11 cellular contexts compared by ENCODE assay signal in the genomic region with DNA sequence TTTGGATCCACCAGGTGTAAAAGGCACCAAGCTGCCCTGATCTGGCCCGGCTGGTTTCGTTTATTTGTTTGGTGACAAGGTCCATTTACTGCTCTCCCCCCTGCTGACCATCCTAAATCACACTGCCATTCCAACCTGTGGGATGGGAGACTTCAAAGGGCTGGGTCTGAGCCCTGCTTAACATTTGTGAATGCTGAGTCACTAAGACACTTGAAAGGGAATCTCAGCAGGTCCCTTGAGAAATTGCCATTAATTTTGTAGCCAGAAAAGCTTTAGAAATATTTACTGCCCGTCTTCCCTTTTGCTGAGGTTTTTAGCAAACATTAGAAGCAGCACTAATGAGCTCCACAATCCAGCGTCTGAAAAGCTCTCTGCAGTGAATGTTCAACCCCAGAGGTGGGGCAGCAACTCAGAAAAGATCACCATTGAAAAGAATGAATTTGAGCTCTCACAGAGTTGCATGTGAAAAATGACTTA.
DNase-seq lines count a peak whose midpoint lies in the region; ATAC-seq and TF ChIP-seq lines count a peak whose summit lies in the region.
"Had no signal": no experiment of that assay in that cellular context is flagged by ENCODE, and none has a peak within 500 bp of the region (broad histone marks: within the 10 kb centered on the region; RNA-seq: fewer than 3 reads in every experiment).

No MANE protein-coding gene starts in this region.

- H3K4me3 Mint-ChIP-seq in T-helper 2 cell treated with Interferon-gamma antibody and Interleukin-4, amounts not matched to agents 5 μg/mL and 100 μg/mL, for 36 hours = no peak overlapping the region
- H3K4me3 Mint-ChIP-seq in natural killer cell = no peak overlapping the region
- H3K4me3 Mint-ChIP-seq: activated T-cell treated with anti-CD3 and anti-CD28 coated beads, Interleukin-2, amount 50 U/mL, for 4 hours had no signal

- peak overlapping the region; percentile 52 for H3K4me2 ChIP-seq in PC-3 (ENCODE audit: low read length)

- H3K4me1 ChIP-seq in PC-3 (ENCODE audit: insufficient read depth, low read length) = peaks cover 57% of the 10 kb centered on the region
- peaks cover 29% of the 10 kb centered on the region for H3K4me1 ChIP-seq in iPS-18a (ENCODE audit: control insufficient read depth, low read depth, low read length)
- H3K4me1 ChIP-seq in ovary (ENCODE audit: insufficient read depth) = no peaks in the 10 kb centered on the region

- CTCF ChIA-PET in PC-3 (lab: Charles Lee) = interaction anchor here (0.7 kb wide), 1 partner anchor 73 kb away, joined by 3 read pairs; no protein-coding TSS in a partner anchor

- H3K9me3 Mint-ChIP-seq in T-helper 2 cell treated with Interferon-gamma antibody and Interleukin-4, amounts not matched to agents 5 μg/mL and 100 μg/mL, for 36 hours = peaks cover 15% of the 10 kb centered on the region
- H3K9me3 Mint-ChIP-seq in natural killer cell = peaks cover 0 to 3% of the 10 kb centered on the region in 2 donors

- H3K27ac Mint-ChIP-seq in T-helper 2 cell treated with Interferon-gamma antibody and Interleukin-4, amounts not matched to agents 5 μg/mL and 100 μg/mL, for 36 hours = peak overlapping the region; percentile 39
- peak overlapping the region in 1 of 2 donors; percentile 38 for H3K27ac Mint-ChIP-seq in natural killer cell
- H3K27ac Mint-ChIP-seq: CD14-positive monocyte had no signal

- H3K27ac ChIP-seq in PC-3 (ENCODE audit: low read length) = peak overlapping the region; percentile 90
- H3K27ac ChIP-seq in iPS-18a (ENCODE audit: low read length) = peak overlapping the region; percentile 10
- H3K27ac ChIP-seq in ovary = no peak overlapping the region

- TF ChIP-seq EP300 in ovary (IDR thresholded peaks at IDR 0.05) = no peak

- no TSS peak for BruUV-seq in PC-3 (replicated peaks; lab: Mats Ljungman, UMichigan)

- peaks cover 29% of the 10 kb centered on the region for H3K4me1 Mint-ChIP-seq in T-helper 2 cell treated with Interferon-gamma antibody and Interleukin-4, amounts not matched to agents 5 μg/mL and 100 μg/mL, for 36 hours (ENCODE audit: low read depth)
- H3K4me1 Mint-ChIP-seq in natural killer cell = peaks cover 25 to 43% of the 10 kb centered on the region in 2 donors

- H3K9me2 ChIP-seq in PC-3 (replicated peaks; ENCODE audit: low read length) = no peaks in the 10 kb centered on the region

- H2AFZ ChIP-seq in PC-3 (ENCODE audit: low read length) = peak overlapping the region; percentile 54

- no peaks in the 10 kb centered on the region for H4K20me1 ChIP-seq in PC-3 (ENCODE audit: low read length)

- ATAC-seq in PC-3 (peak; percentile 92), natural killer cell (no peak), HG03439 (IDR thresholded peaks at IDR 0.05; ENCODE audit: unreplicated experiment) (no peak)
- ATAC-seq: activated T-cell treated with anti-CD3 and anti-CD28 coated beads, Interleukin-2, amount 50 U/mL, for 4 hours had no signal

- H3K27me3 ChIP-seq in PC-3 (ENCODE audit: low read length) = no peaks in the 10 kb centered on the region
- no peaks in the 10 kb centered on the region for H3K27me3 ChIP-seq in iPS-18a (ENCODE audit: control insufficient read depth, insufficient read depth, low read length)
- no peaks in the 10 kb centered on the region for H3K27me3 ChIP-seq in ovary

- H3F3A ChIP-seq in PC-3 (ENCODE audit: low read length, unreplicated experiment) = peaks cover under 1% of the 10 kb centered on the region

- intact Hi-C loops in PC-3 (cut with micrococcal nuclease) (loop anchor here (1.0 to 5.0 kb wide), 4 partner anchors 56 to 386 kb away; no protein-coding TSS in a partner anchor), ovary (cut with DNase I) (no loop called here), natural killer cell (cut with micrococcal nuclease) (no loop called here)

- H3K9me3 ChIP-seq in PC-3 (ENCODE audit: low read length) (no peaks in the 10 kb centered on the region), iPS-18a (ENCODE audit: control insufficient read depth, low read depth, low read length) (no peaks in the 10 kb centered on the region), ovary (no peaks in the 10 kb centered on the region)

- H3K27me3 Mint-ChIP-seq in T-helper 2 cell treated with Interferon-gamma antibody and Interleukin-4, amounts not matched to agents 5 μg/mL and 100 μg/mL, for 36 hours (ENCODE audit: low read depth) = no peaks in the 10 kb centered on the region
- H3K27me3 Mint-ChIP-seq in natural killer cell (ENCODE audit: low read depth in 2 of 2) = no peaks in the 10 kb centered on the region

- peak overlapping the region; percentile 40 for H3K4me3 ChIP-seq in PC-3 (ENCODE audit: low read length)
- peak overlapping the region; percentile 0 for H3K4me3 ChIP-seq in iPS-18a (ENCODE audit: low read length)
- no peak overlapping the region for H3K4me3 ChIP-seq in ovary

- 6 to 14% (median 7%) methylated on average over 4 of the region's 4 CpGs for WGBS in ovary, 3 donors

- TF ChIP-seq POLR2A in ovary (IDR thresholded peaks at IDR 0.05) = no peak

- H3K36me3 ChIP-seq in PC-3 (ENCODE audit: low read depth, low read length) (no peaks in the 10 kb centered on the region), iPS-18a (ENCODE audit: control insufficient read depth, low read depth, low read length) (no peaks in the 10 kb centered on the region), ovary (no peaks in the 10 kb centered on the region)

- no peak for TF ChIP-seq CTCF in PC-3 (conservative IDR thresholded peaks at IDR 0.05; ENCODE audit: low read depth, low read length)
- no peak for TF ChIP-seq CTCF in ovary (IDR thresholded peaks at IDR 0.05)
- TF ChIP-seq CTCF in natural killer cell (IDR thresholded peaks at IDR 0.05) = no peak

- H3K9ac ChIP-seq in PC-3 (ENCODE audit: low read length) = peak overlapping the region; percentile 59
- H3K9ac ChIP-seq in iPS-18a (ENCODE audit: low read length) = no peak overlapping the region

- peaks cover 7% of the 10 kb centered on the region for H3K36me3 Mint-ChIP-seq in T-helper 2 cell treated with Interferon-gamma antibody and Interleukin-4, amounts not matched to agents 5 μg/mL and 100 μg/mL, for 36 hours (ENCODE audit: low read depth)
- peaks cover 17% of the 10 kb centered on the region for H3K36me3 Mint-ChIP-seq in natural killer cell
- H3K36me3 Mint-ChIP-seq: CD14-positive monocyte had no signal

- POLR2A ChIA-PET in PC-3 (lab: Charles Lee; ENCODE audit: unreplicated experiment) = interaction anchor here (0.6 to 0.8 kb wide), 2 partner anchors 54 to 665 kb away, joined by 3 to 7 read pairs; no protein-coding TSS in a partner anchor

- no peaks in the 10 kb centered on the region for H3K79me2 ChIP-seq in PC-3 (ENCODE audit: low read length)

- DNase-seq in T-helper 2 cell treated with Interferon-gamma antibody and Interleukin-4, amounts not matched to agents 5 μg/mL and 100 μg/mL, for 36 hours (ENCODE audit: low spot score) = no peak
- no peak for DNase-seq in T-helper 2 cell
- peak; percentile 95 for DNase-seq in PC-3
- no peak for DNase-seq in ovary
- DNase-seq in natural killer cell = no peak
- DNase-seq in C1 segment of cervical spinal cord (lab: John Stamatoyannopoulos, UW) = no peak
- DNase-seq: activated T-cell treated with anti-CD3 and anti-CD28 coated beads, Interleukin-2, amount 50 U/mL, for 4 hours; NCI-H226 had no signal

Comparison
In these comparisons a context has a peak if more than half of its experiments do, and no peak if none do; other contexts are left out.
1. H3K27ac ChIP-seq: peak in PC-3 (single experiment) and iPS-18a (single experiment); none in ovary (0 of 2).